ENCODE assay signal across 11 cellular contexts in genomic region chr15:99143655-99144610, GRCh38. TPM values are rescaled to one million over a fixed set of nuclear protein-coding genes. Genes with fewer than 3 reads are reported as not detected.
A peak's percentile ranks its signal among the peaks of the same experiment; 100 is the strongest.
DNase-seq lines count a peak whose midpoint lies in the region; ATAC-seq, FAIRE-seq and TF ChIP-seq lines count a peak whose summit lies in the region.
"Had no signal": no experiment of that assay in that cellular context is flagged by ENCODE, and none has a peak within 500 bp of the region (broad histone marks: within the 10 kb centered on the region; RNA-seq: fewer than 3 reads in every experiment).

No MANE protein-coding gene starts in this region.

- no peaks in the 10 kb centered on the region for H3K79me2 ChIP-seq in H1 (ENCODE audit: control insufficient read depth in 1 of 2, insufficient read depth in 2 of 2, low read length in 2 of 2)
- H3K79me2 ChIP-seq: parathyroid adenoma had no signal

- peak; percentile 51 for DNase-seq in HuH-7.5 (ENCODE audit: low spot score)
- no peak for DNase-seq in H1 (ENCODE audit: low read depth in 1 of 2, low spot score in 2 of 2)
- peak; percentile 59 to 94 for DNase-seq in lower leg skin (ENCODE audit: low spot score in 2 of 2)
- peak; percentile 83 to 85 for DNase-seq in suprapubic skin (ENCODE audit: low spot score in 2 of 2)
- DNase-seq in T-helper 2 cell: no peak
- no peak for DNase-seq in H7
- DNase-seq in activated T-cell treated with anti-CD3 and anti-CD28 coated beads, Interleukin-2, amount 50 U/mL, for 4 hours: no peak
- DNase-seq: WERI-Rb-1 had no signal

- H3K4ac ChIP-seq in H1 (replicated peaks; ENCODE audit: insufficient read length, low read depth, low read length): no peak overlapping the region

- H3K27ac ChIP-seq in H1 (ENCODE audit: low read depth, low read length) (no peak overlapping the region), suprapubic skin (peak overlapping the region; percentile 50)
- H3K27ac ChIP-seq: parathyroid adenoma, WERI-Rb-1 had no signal

- no peaks in the 10 kb centered on the region for H3K79me1 ChIP-seq in H1 (ENCODE audit: low read depth, low read length)

- H3K4me1 Mint-ChIP-seq in activated T-cell treated with anti-CD3 and anti-CD28 coated beads, Interleukin-2, amount 50 U/mL, for 4 hours (ENCODE audit: low read depth): no peaks in the 10 kb centered on the region

- H2BK15ac ChIP-seq in H1 (ENCODE audit: low read length): no peak overlapping the region

- H3K36me3 Mint-ChIP-seq in activated T-cell treated with anti-CD3 and anti-CD28 coated beads, Interleukin-2, amount 50 U/mL, for 4 hours (ENCODE audit: insufficient read depth): no peaks in the 10 kb centered on the region
- H3K36me3 Mint-ChIP-seq: activated naive CD4-positive, alpha-beta T cell treated with anti-CD3 and anti-CD28 coated beads, Interleukin-2, amount 50 U/mL, for 72 hours had no signal

- no peak for TF ChIP-seq POLR2A in H1 (IDR thresholded peaks at IDR 0.05; ENCODE audit: control extremely low read depth in 1 of 2, low read depth in 2 of 2, low read length in 2 of 2)
- TF ChIP-seq POLR2A in lower leg skin (IDR thresholded peaks at IDR 0.05): no peak
- no peak for TF ChIP-seq POLR2A in suprapubic skin (IDR thresholded peaks at IDR 0.05)

- H4K91ac ChIP-seq in H1 (replicated peaks; ENCODE audit: insufficient read length, low read length): no peak overlapping the region

- 91% methylated on average over 7 of the region's 7 CpGs; no CpG with 5 or more reads in 1 of the 2 experiments for WGBS in H1 (ENCODE audit: extremely low coverage in 1 of 2, insufficient coverage in 1 of 2, insufficient read length in 1 of 2, insufficient replicate concordance in 2 of 2, low coverage in 1 of 2, low lambda C conversion rate in 2 of 2, missing lambda C conversion rate in 1 of 2), 2 experiments
- 68 to 78% methylated on average over 7 of the region's 7 CpGs for whole genome bisulfite sequencing in lower leg skin, 2 donors
- 74% methylated on average over 7 of the region's 7 CpGs for WGBS in suprapubic skin

- ATAC-seq in activated CD4-positive, CD25-positive, alpha-beta regulatory T cell treated with anti-CD3 and anti-CD28 coated beads, Interleukin-2, amount 50 U/mL, for 24 hours: no peak
- ATAC-seq in activated T-cell treated with anti-CD3 and anti-CD28 coated beads, Interleukin-2, amount 50 U/mL, for 4 hours: no peak
- ATAC-seq: activated naive CD4-positive, alpha-beta T cell treated with anti-CD3 and anti-CD28 coated beads, Interleukin-2, amount 50 U/mL, for 72 hours had no signal

- H3K9me3 Mint-ChIP-seq in activated T-cell treated with anti-CD3 and anti-CD28 coated beads, Interleukin-2, amount 50 U/mL, for 4 hours: no peaks in the 10 kb centered on the region
- H3K9me3 Mint-ChIP-seq: activated naive CD4-positive, alpha-beta T cell treated with anti-CD3 and anti-CD28 coated beads, Interleukin-2, amount 50 U/mL, for 72 hours had no signal

- no peaks in the 10 kb centered on the region for H3K36me3 ChIP-seq in H1 (ENCODE audit: control insufficient read depth in 2 of 4, insufficient read depth in 4 of 4, low read length in 3 of 4)
- H3K36me3 ChIP-seq in suprapubic skin: peaks cover 23% of the 10 kb centered on the region
- no peaks in the 10 kb centered on the region for H3K36me3 ChIP-seq in H7 (replicated peaks; ENCODE audit: control insufficient read depth, insufficient read depth, low read length)
- H3K36me3 ChIP-seq: WERI-Rb-1 had no signal

- H2BK5ac ChIP-seq in H1 (ENCODE audit: low read depth, low read length): no peak overlapping the region

- H3K27me3 ChIP-seq in H1 (replicated peaks in 1 of 4; ENCODE audit: control insufficient read depth in 3 of 4, extremely low read depth in 1 of 4, insufficient read depth in 3 of 4, low read length in 3 of 4): no peaks in the 10 kb centered on the region
- H3K27me3 ChIP-seq in suprapubic skin: no peaks in the 10 kb centered on the region
- no peaks in the 10 kb centered on the region for H3K27me3 ChIP-seq in H7 (ENCODE audit: control insufficient read depth, insufficient read depth, low read length)

- no peak overlapping the region for H2AK5ac ChIP-seq in H1 (ENCODE audit: low read depth, low read length)

- no peak overlapping the region for H3K18ac ChIP-seq in H1 (ENCODE audit: extremely low read depth, low read length)

- no peak overlapping the region for H2BK20ac ChIP-seq in H1 (ENCODE audit: low read length)

- no peak overlapping the region for H4K5ac ChIP-seq in H1 (ENCODE audit: insufficient read length, low read depth, low read length)

- no peak for TF ChIP-seq CTCF in H1 (IDR thresholded peaks at IDR 0.05; ENCODE audit: control extremely low read depth in 1 of 3, insufficient read depth in 1 of 3, low read depth in 1 of 3, low read length in 3 of 3)
- no peak for TF ChIP-seq CTCF in lower leg skin (IDR thresholded peaks at IDR 0.05)
- TF ChIP-seq CTCF in suprapubic skin (IDR thresholded peaks at IDR 0.05): no peak

- TF ChIP-seq EP300 in H1 (IDR thresholded peaks at IDR 0.05; ENCODE audit: borderline replicate concordance in 1 of 2, low read depth in 2 of 2, low read length in 2 of 2) (no peak), suprapubic skin (IDR thresholded peaks at IDR 0.05) (no peak)

- no peak overlapping the region for H3K4me3 ChIP-seq in H1 (ENCODE audit: extremely low read depth in 1 of 4, insufficient read depth in 2 of 4, low read depth in 3 of 4, low read length in 4 of 4)
- no peak overlapping the region for H3K4me3 ChIP-seq in lower leg skin (ENCODE audit: low read depth, poor library complexity, severe bottlenecking)
- no peak overlapping the region for H3K4me3 ChIP-seq in suprapubic skin
- no peak overlapping the region for H3K4me3 ChIP-seq in H7 (ENCODE audit: insufficient read depth, low read depth, low read length)

- H2BK120ac ChIP-seq in H1 (replicated peaks; ENCODE audit: low read depth, low read length): no peak overlapping the region

- intact Hi-C loops in lower leg skin (cut with DNase I; ENCODE audit: low total_unique reads): no loop called here

- CTCF ChIA-PET in H1 (lab: Charles Lee; ENCODE audit: partially characterized antibody): interaction anchor here (1.0 to 2.5 kb wide), 7 partner anchors 12 to 43 kb away, joined by 3 to 11 read pairs (median 3); no protein-coding TSS in a partner anchor

- H4K20me1 ChIP-seq in H1 (replicated peaks in 1 of 2; ENCODE audit: control insufficient read depth in 1 of 2, insufficient read depth in 2 of 2, low read length in 2 of 2): no peaks in the 10 kb centered on the region

- H3K4me1 ChIP-seq in H1 (replicated peaks in 1 of 4; ENCODE audit: control insufficient read depth in 3 of 4, insufficient read depth in 4 of 4, low read length in 3 of 4) (peaks cover 5 to 22% (median 17%) of the 10 kb centered on the region in 4 experiments), suprapubic skin (peaks cover 8% of the 10 kb centered on the region)
- H3K4me1 ChIP-seq: parathyroid adenoma had no signal

- peak; percentile 13 for FAIRE-seq in H1 (lab: Jason Lieb, UNC)

- no peak overlapping the region for H3K9ac ChIP-seq in H1 (replicated peaks in 1 of 4; ENCODE audit: extremely low read depth in 1 of 4, low read depth in 3 of 4, low read length in 3 of 4)
- H3K9ac ChIP-seq: parathyroid adenoma had no signal

- no peak overlapping the region for H4K8ac ChIP-seq in H1 (ENCODE audit: extremely low read depth, insufficient read depth, low read length)

- H3K9me3 ChIP-seq in H1 (ENCODE audit: insufficient read depth in 2 of 2, low read depth in 1 of 2, low read length in 1 of 2) (no peaks in the 10 kb centered on the region), suprapubic skin (no peaks in the 10 kb centered on the region)

- no peak overlapping the region for H3K56ac ChIP-seq in H1 (replicated peaks; ENCODE audit: insufficient read length, low read depth, low read length)

- no peak overlapping the region for H3K23ac ChIP-seq in H1 (ENCODE audit: insufficient read length)

- no peak overlapping the region for H2BK12ac ChIP-seq in H1 (ENCODE audit: low read depth, low read length)

- no peaks in the 10 kb centered on the region for H3K27me3 Mint-ChIP-seq in activated T-cell treated with anti-CD3 and anti-CD28 coated beads, Interleukin-2, amount 50 U/mL, for 4 hours (ENCODE audit: low read depth)

- peak overlapping the region in 1 of 2 experiments; percentile 32; a peak in 1 of 4 replicates for H3K4me2 ChIP-seq in H1 (ENCODE audit: insufficient read depth in 1 of 2, low read depth in 2 of 2, low read length in 2 of 2)

- POLR2A ChIA-PET in H1 (lab: Charles Lee; ENCODE audit: partially characterized antibody): no interaction called here

- no peak overlapping the region for H3K4me3 Mint-ChIP-seq in activated T-cell treated with anti-CD3 and anti-CD28 coated beads, Interleukin-2, amount 50 U/mL, for 4 hours

- TF ChIP-seq RAD21 in H1 (IDR thresholded peaks at IDR 0.05 in 1 of 2, conservative IDR thresholded peaks at IDR 0.05 in 1 of 2; ENCODE audit: low read depth in 2 of 2, low read length in 2 of 2): no peak

- H3K14ac ChIP-seq in H1 (ENCODE audit: insufficient read length): no peak overlapping the region

- no peak overlapping the region for H2AFZ ChIP-seq in H1 (ENCODE audit: low read length)
- H2AFZ ChIP-seq: parathyroid adenoma had no signal

- H3K23me2 ChIP-seq in H1 (ENCODE audit: low read depth, low read length): no peaks in the 10 kb centered on the region

TF ChIP-seq in H1, 55 proteins besides CTCF, POLR2A, EP300 and RAD21 (continues in another document):
- TF ChIP-seq EZH2 (IDR thresholded peaks at IDR 0.05; ENCODE audit: low read depth, low read length, severe bottlenecking) (no peak), YY1 (IDR thresholded peaks at IDR 0.05; ENCODE audit: low read depth, low read length) (no peak), CBX8 (IDR thresholded peaks at IDR 0.05; ENCODE audit: borderline replicate concordance, low read depth, low read length) (no peak), HDAC6 (IDR thresholded peaks at IDR 0.05; ENCODE audit: low read depth, low read length) (no peak), KDM4A (IDR thresholded peaks at IDR 0.05; ENCODE audit: low read depth, low read length, severe bottlenecking) (no peak)

RNA-seq across cellular contexts. Expression of gene SYNM, which starts 39.1 kb away (rescaled TPM):
- total RNA-seq in H1 (2021; fragmentation: NEBNext Ultra II Directional; extraction: Animal tissue kit (Norgen Biotek cat#: 25700)): 2.0 and 2.2 TPM in 2 replicates
- polyA plus RNA-seq in H1 (2011; rRNA removed): 0.67 and 0.89 TPM in 2 replicates
- 0.85 TPM for polyA plus RNA-seq in H1 (2011; cell fraction: cytosol; rRNA removed)
- polyA plus RNA-seq in H1 (2011; cell fraction: nucleus; rRNA removed): 2.4 TPM
- 1.9 to 2.2 TPM (median 2.1 TPM) in 4 replicates for polyA plus RNA-seq in H1 (2012, experiment 1 of 2)
- 0.31 TPM for polyA plus RNA-seq in H1 (2012, experiment 2 of 2)
- polyA plus RNA-seq in H1 (2013, experiment 1 of 2): 1.0 TPM
- polyA plus RNA-seq in H1 (2013, experiment 2 of 2): 0.98 TPM
- 0.95 and 1.4 TPM in 2 replicates for polyA minus RNA-seq in H1 (2011; rRNA and poly(A)+ RNA removed)
- 1.1 TPM for polyA minus RNA-seq in H1 (2011; cell fraction: cytosol; rRNA and poly(A)+ RNA removed)
- polyA minus RNA-seq in H1 (2011; cell fraction: nucleus; rRNA and poly(A)+ RNA removed): 1.7 TPM
- total RNA-seq in lower leg skin: 10 to 100 TPM in 2 of 4 donors, 1 to 10 TPM in 2; 4.7 to 32.8 (median 10.7) TPM
- 10 to 100 TPM in 2 of 4 donors, 1 to 10 TPM in 2; 6.7 to 20.3 (median 10.7) TPM for total RNA-seq in suprapubic skin
- total RNA-seq in H7 (2014; rRNA removed; shearing (Covaris generic)): 2.1 and 2.8 TPM in 2 replicates
- total RNA-seq in activated T-cell treated with anti-CD3 and anti-CD28 coated beads, Interleukin-2, amount 50 U/mL, for 4 hours: under 1 TPM; 0.42 to 0.60 (median 0.53) TPM

Comparison
In these comparisons a context has a peak if more than half of its experiments do, and no peak if none do; other contexts are left out.
1. DNase-seq: peak in HuH-7.5 (single experiment), lower leg skin (2 of 2) and suprapubic skin (2 of 2); none in H1 (0 of 2), T-helper 2 cell (0 of 5), H7 (single experiment) and activated T-cell treated with anti-CD3 and anti-CD28 coated beads, Interleukin-2, amount 50 U/mL, for 4 hours (single experiment).